In the genomic region with DNA sequence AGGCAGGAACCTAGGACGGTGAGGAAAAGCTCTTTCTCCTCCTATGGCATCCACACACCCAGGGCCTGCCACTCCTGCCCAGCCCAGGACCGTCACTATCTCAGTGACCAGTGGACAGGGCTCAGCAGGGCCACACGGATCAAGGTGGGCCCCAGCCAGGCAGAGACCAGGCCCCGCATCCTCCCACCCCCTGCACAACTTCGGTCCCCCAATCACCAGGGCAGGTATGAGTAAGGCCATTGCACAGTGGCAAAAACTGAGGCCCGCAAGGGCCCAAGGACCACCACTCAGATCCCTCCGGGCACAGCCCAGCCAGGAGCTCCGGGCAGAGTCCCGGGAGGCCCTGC, we compare ENCODE assay signal across 9 cellular contexts. TPM values are rescaled to one million over a fixed set of nuclear protein-coding genes. Genes with fewer than 3 reads are reported as not detected.
DNase-seq lines count a peak whose midpoint lies in the region; ATAC-seq and TF ChIP-seq lines count a peak whose summit lies in the region.
"Had no signal": no experiment of that assay in that cellular context is flagged by ENCODE, and none has a peak within 500 bp of the region (broad histone marks: within the 10 kb centered on the region; RNA-seq: fewer than 3 reads in every experiment).

No MANE protein-coding gene starts in this region.

- peaks cover 7 to 10% of the 10 kb centered on the region in 2 experiments for H3K4me1 ChIP-seq in HCT116 (ENCODE audit: control insufficient read depth in 1 of 2, insufficient read depth in 2 of 2, low read length in 2 of 2)
- peaks cover 4 to 17% of the 10 kb centered on the region in 2 donors for H3K4me1 ChIP-seq in ascending aorta

- no peaks in the 10 kb centered on the region for H3K36me3 ChIP-seq in HCT116 (ENCODE audit: control insufficient read depth in 1 of 2, insufficient read depth in 2 of 2, low read length in 2 of 2)
- no peaks in the 10 kb centered on the region for H3K36me3 ChIP-seq in ascending aorta
- no peaks in the 10 kb centered on the region for H3K36me3 ChIP-seq in kidney epithelial cell (ENCODE audit: control insufficient read depth, insufficient read depth, low read length)

- no peak for TF ChIP-seq RAD21 in HCT116 (IDR thresholded peaks at IDR 0.05; ENCODE audit: low read depth)

- intact Hi-C loops in HCT116 (cut with micrococcal nuclease) (loop anchor here (2.0 to 5.0 kb wide), 5 partner anchors 131 to 806 kb away; a partner anchor contains a TSS), ascending aorta (cut with DNase I) (loop anchor here (5.0 to 10.0 kb wide), 2 partner anchors 236 to 804 kb away; no protein-coding TSS in a partner anchor)

- peak overlapping the region; percentile 65 for H3K4me2 ChIP-seq in HCT116 (ENCODE audit: low read length)

- H3K27me3 ChIP-seq in HCT116 (ENCODE audit: insufficient read depth, low read length) (no peaks in the 10 kb centered on the region), ascending aorta (no peaks in the 10 kb centered on the region), kidney epithelial cell (ENCODE audit: control insufficient read depth, insufficient read depth, low read length) (peaks cover 4% of the 10 kb centered on the region)

- TF ChIP-seq POLR2A in HCT116 (IDR thresholded peaks at IDR 0.05; ENCODE audit: borderline replicate concordance, extremely low read depth, insufficient read depth, insufficient read length) = no peak

- CTCF ChIA-PET in HCT116 (lab: Charles Lee) = interaction anchor here (1.1 to 8.9 kb wide), 8 partner anchors 9 to 398 kb away, joined by 3 to 269 read pairs (median 14); no protein-coding TSS in a partner anchor
- CTCF ChIA-PET in GM10248 (lab: Yijun Ruan, JAX) = interaction anchor here (0.7 to 20.3 kb wide), 15 partner anchors 8 to 409 kb away, joined by 3 to 341 read pairs (median 8); no protein-coding TSS in a partner anchor

- POLR2A ChIA-PET in HCT116 (lab: Charles Lee) = interaction anchor here (0.7 to 1.6 kb wide), 5 partner anchors 10 to 394 kb away, joined by 3 to 10 read pairs (median 5); a partner anchor contains a TSS
- POLR2A ChIA-PET in GM10248 (lab: Yijun Ruan, JAX) = no interaction called here

- no peak for DNase-seq in HCT116 (ENCODE audit: low read depth, low spot score)
- no peak for DNase-seq in ascending aorta (ENCODE audit: low spot score in 2 of 2)
- DNase-seq in kidney epithelial cell (ENCODE audit: low read depth) = no peak
- DNase-seq in NCI-H345 (lab: John Stamatoyannopoulos, UW) = no peak
- DNase-seq in GM10248 (ENCODE audit: extremely low spot score) = no peak
- no peak for DNase-seq in OCI-M2 (lab: John Stamatoyannopoulos, UW; ENCODE audit: unreplicated experiment)

- H3K4me3 ChIP-seq in HCT116 (replicated peaks in 1 of 2; ENCODE audit: low read depth in 1 of 2, low read length in 2 of 2) (no peak overlapping the region), ascending aorta (peak overlapping the region; percentile 51 to 61), kidney epithelial cell (ENCODE audit: low read depth, low read length) (peak overlapping the region; percentile 38), skin epidermis (peak overlapping the region in 6 of 7 experiments; percentile 30 to 46 (median 38))

- ATAC-seq in HCT116 (no peak), HG03457 (IDR thresholded peaks at IDR 0.05; ENCODE audit: unreplicated experiment) (no peak)

- H3K9me3 ChIP-seq in HCT116 (ENCODE audit: control insufficient read depth in 1 of 2, insufficient read depth in 1 of 2, low read depth in 1 of 2, low read length in 2 of 2) (no peaks in the 10 kb centered on the region), ascending aorta (no peaks in the 10 kb centered on the region)

- H2AFZ ChIP-seq in HCT116 (ENCODE audit: low read depth, low read length, poor library complexity, severe bottlenecking) = no peak overlapping the region

- no TSS peak for BruUV-seq in HCT116 (replicated peaks; lab: Mats Ljungman, UMichigan)

- no peak for TF ChIP-seq CTCF in HCT116 (IDR thresholded peaks at IDR 0.05 in 2 of 3, conservative IDR thresholded peaks at IDR 0.05 in 1 of 3; ENCODE audit: borderline replicate concordance in 1 of 3, insufficient read depth in 1 of 3, low read depth in 2 of 3, low read length in 2 of 3)
- no peak for TF ChIP-seq CTCF in ascending aorta (IDR thresholded peaks at IDR 0.05)
- no peak for TF ChIP-seq CTCF in kidney epithelial cell (IDR thresholded peaks at IDR 0.05; ENCODE audit: insufficient read depth, low read length, poor library complexity, severe bottlenecking)
- TF ChIP-seq CTCF in GM10248 (IDR thresholded peaks at IDR 0.05; ENCODE audit: control extremely low read depth, extremely low read depth, low read depth, missing control alignments) = no peak

- RAD21 ChIA-PET in HCT116 (lab: Charles Lee; ENCODE audit: low non-redundant PET in 1 of 2, low total read pairs in 2 of 2, uncharacterized antibody in 2 of 2, unreplicated experiment in 2 of 2) = interaction anchor here (0.9 to 3.3 kb wide), 5 partner anchors 10 to 393 kb away, joined by 3 to 61 read pairs (median 7); no protein-coding TSS in a partner anchor

- H3K79me2 ChIP-seq in HCT116 (ENCODE audit: insufficient read depth, low read length) = no peaks in the 10 kb centered on the region

- H3K27ac ChIP-seq in HCT116 (ENCODE audit: low read depth, low read length) = peak overlapping the region; percentile 15; the same call in 1 of the 2 replicates
- no peak overlapping the region for H3K27ac ChIP-seq in ascending aorta
- H3K27ac ChIP-seq in skin epidermis = peak overlapping the region in 9 of 21 experiments; percentile 14 to 80 (median 54)
- H3K27ac ChIP-seq: HL-60 had no signal

- no peaks in the 10 kb centered on the region for H3K9me2 ChIP-seq in HCT116 (ENCODE audit: insufficient read depth)

- no peak overlapping the region for H3K9ac ChIP-seq in HCT116 (ENCODE audit: low read length)

- H4K20me1 ChIP-seq in HCT116 (ENCODE audit: insufficient read depth) = no peaks in the 10 kb centered on the region

TF ChIP-seq in HCT116, 20 proteins besides CTCF, POLR2A, EP300 and RAD21:
- no peak for TF ChIP-seq CEBPB (IDR thresholded peaks at IDR 0.05; ENCODE audit: low read depth)
- no peak for TF ChIP-seq SP1 (IDR thresholded peaks at IDR 0.05; ENCODE audit: low read depth)
- no peak for TF ChIP-seq EZH2 (IDR thresholded peaks at IDR 0.05)
- TF ChIP-seq CBX3 (IDR thresholded peaks at IDR 0.05; ENCODE audit: low read depth) = no peak
- TF ChIP-seq TCF7L2 (IDR thresholded peaks at IDR 0.05; ENCODE audit: borderline replicate concordance, extremely low read depth, insufficient read depth, insufficient read length) = no peak
- no peak for TF ChIP-seq FOSL1 (IDR thresholded peaks at IDR 0.05; ENCODE audit: low read depth)
- TF ChIP-seq SIN3A (IDR thresholded peaks at IDR 0.05; ENCODE audit: low read depth) = no peak
- no peak for TF ChIP-seq ZNF274 (IDR thresholded peaks at IDR 0.05; ENCODE audit: low read depth, low read length)
- TF ChIP-seq JUND (IDR thresholded peaks at IDR 0.05) = no peak
- TF ChIP-seq, protein P1, sequence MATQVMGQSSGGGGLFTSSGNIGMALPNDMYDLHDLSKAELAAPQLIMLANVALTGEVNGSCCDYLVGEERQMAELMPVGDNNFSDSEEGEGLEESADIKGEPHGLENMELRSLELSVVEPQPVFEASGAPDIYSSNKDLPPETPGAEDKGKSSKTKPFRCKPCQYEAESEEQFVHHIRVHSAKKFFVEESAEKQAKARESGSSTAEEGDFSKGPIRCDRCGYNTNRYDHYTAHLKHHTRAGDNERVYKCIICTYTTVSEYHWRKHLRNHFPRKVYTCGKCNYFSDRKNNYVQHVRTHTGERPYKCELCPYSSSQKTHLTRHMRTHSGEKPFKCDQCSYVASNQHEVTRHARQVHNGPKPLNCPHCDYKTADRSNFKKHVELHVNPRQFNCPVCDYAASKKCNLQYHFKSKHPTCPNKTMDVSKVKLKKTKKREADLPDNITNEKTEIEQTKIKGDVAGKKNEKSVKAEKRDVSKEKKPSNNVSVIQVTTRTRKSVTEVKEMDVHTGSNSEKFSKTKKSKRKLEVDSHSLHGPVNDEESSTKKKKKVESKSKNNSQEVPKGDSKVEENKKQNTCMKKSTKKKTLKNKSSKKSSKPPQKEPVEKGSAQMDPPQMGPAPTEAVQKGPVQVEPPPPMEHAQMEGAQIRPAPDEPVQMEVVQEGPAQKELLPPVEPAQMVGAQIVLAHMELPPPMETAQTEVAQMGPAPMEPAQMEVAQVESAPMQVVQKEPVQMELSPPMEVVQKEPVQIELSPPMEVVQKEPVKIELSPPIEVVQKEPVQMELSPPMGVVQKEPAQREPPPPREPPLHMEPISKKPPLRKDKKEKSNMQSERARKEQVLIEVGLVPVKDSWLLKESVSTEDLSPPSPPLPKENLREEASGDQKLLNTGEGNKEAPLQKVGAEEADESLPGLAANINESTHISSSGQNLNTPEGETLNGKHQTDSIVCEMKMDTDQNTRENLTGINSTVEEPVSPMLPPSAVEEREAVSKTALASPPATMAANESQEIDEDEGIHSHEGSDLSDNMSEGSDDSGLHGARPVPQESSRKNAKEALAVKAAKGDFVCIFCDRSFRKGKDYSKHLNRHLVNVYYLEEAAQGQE (IDR thresholded peaks at IDR 0.05; ENCODE audit: low read depth) = no peak
- TF ChIP-seq SRF (IDR thresholded peaks at IDR 0.05; ENCODE audit: low read depth) = no peak
- TF ChIP-seq ELF1 (IDR thresholded peaks at IDR 0.05; ENCODE audit: borderline replicate concordance, low read depth) = no peak
- TF ChIP-seq ZFX (IDR thresholded peaks at IDR 0.05) = no peak
- TF ChIP-seq, protein P2, sequence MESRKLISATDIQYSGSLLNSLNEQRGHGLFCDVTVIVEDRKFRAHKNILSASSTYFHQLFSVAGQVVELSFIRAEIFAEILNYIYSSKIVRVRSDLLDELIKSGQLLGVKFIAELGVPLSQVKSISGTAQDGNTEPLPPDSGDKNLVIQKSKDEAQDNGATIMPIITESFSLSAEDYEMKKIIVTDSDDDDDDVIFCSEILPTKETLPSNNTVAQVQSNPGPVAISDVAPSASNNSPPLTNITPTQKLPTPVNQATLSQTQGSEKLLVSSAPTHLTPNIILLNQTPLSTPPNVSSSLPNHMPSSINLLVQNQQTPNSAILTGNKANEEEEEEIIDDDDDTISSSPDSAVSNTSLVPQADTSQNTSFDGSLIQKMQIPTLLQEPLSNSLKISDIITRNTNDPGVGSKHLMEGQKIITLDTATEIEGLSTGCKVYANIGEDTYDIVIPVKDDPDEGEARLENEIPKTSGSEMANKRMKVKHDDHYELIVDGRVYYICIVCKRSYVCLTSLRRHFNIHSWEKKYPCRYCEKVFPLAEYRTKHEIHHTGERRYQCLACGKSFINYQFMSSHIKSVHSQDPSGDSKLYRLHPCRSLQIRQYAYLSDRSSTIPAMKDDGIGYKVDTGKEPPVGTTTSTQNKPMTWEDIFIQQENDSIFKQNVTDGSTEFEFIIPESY (IDR thresholded peaks at IDR 0.05; ENCODE audit: extremely low read depth, insufficient replicate concordance, low read length) = no peak
- TF ChIP-seq YY1 (IDR thresholded peaks at IDR 0.05; ENCODE audit: extremely low read depth, insufficient replicate concordance, low read depth, low read length) = no peak
- no peak for TF ChIP-seq EZH2phosphoT487 (IDR thresholded peaks at IDR 0.05; ENCODE audit: borderline replicate concordance)

RNA-seq across cellular contexts. Expression of a gene that starts 30.3 kb away (rescaled TPM):
- total RNA-seq in HCT116 (2021; ENCODE audit: unreplicated experiment) (133 TPM), ascending aorta (48.2 TPM), kidney epithelial cell (56.1 and 64.8 TPM in 2 replicates)
- polyA plus RNA-seq in HCT116 (2012) = 48.4 and 63.2 TPM in 2 replicates

Comparison
In these comparisons a context has a peak if more than half of its experiments do, and no peak if none do; other contexts are left out.
1. H3K4me3 ChIP-seq: peak in ascending aorta (2 of 2), kidney epithelial cell (single experiment) and skin epidermis (6 of 7); none in HCT116 (0 of 2).